8 cellular contexts compared by ENCODE assay signal in genomic region chr12:106138646-106139421, GRCh38. TPM values are rescaled to one million over a fixed set of nuclear protein-coding genes. Genes with fewer than 3 reads are reported as not detected.
DNase-seq lines count a peak whose midpoint lies in the region; TF ChIP-seq lines count a peak whose summit lies in the region.

NUAK1 (minus strand) TSS chr12:106138954; CDS start chr12:106138653, 301 bp downstream.

- peak within 1 kb of the TSS; percentile 62 to 90 (median 77) for H3K27ac ChIP-seq in Peyer's patch

- H3K4me1 ChIP-seq in BE2C (no peaks in the 10 kb centered on the region), Peyer's patch (peaks cover 0 to 17% (median 6%) of the 10 kb centered on the region in 4 donors), skeletal muscle satellite cell (ENCODE audit: control insufficient read depth, insufficient read depth, low read length) (peaks cover 45% of the 10 kb centered on the region)

- H3K9me3 ChIP-seq in BE2C (no peaks in the 10 kb centered on the region), Peyer's patch (no peaks in the 10 kb centered on the region), skeletal muscle satellite cell (replicated peaks; ENCODE audit: low read length) (no peaks in the 10 kb centered on the region)

- H3K4me2 ChIP-seq in skeletal muscle satellite cell (ENCODE audit: low read length), result peak within 1 kb of the TSS; percentile 94

- DNase-seq in BE2C, result peak; percentile 56
- DNase-seq in H4 (ENCODE audit: low spot score), result peak; percentile 59
- peak in 2 of 3 donors; percentile 58 to 60 for DNase-seq in Peyer's patch
- DNase-seq in choroid plexus epithelial cell (ENCODE audit: low read depth), result peak; percentile 55
- peak; percentile 95 for DNase-seq in islet precursor cell
- no peak for DNase-seq in central memory CD4-positive, alpha-beta T cell
- no peak for DNase-seq in activated CD4-positive, CD25-positive, alpha-beta regulatory T cell treated with anti-CD3 and anti-CD28 coated beads, Interleukin-2, amount 50 U/mL, for 72 hours

- H3K36me3 ChIP-seq in BE2C (no peaks in the 10 kb centered on the region), Peyer's patch (no peaks in the 10 kb centered on the region), skeletal muscle satellite cell (ENCODE audit: insufficient read depth, low read length) (no peaks in the 10 kb centered on the region)

- H3K4me3 ChIP-seq in BE2C (ENCODE audit: low read depth, low read length) (peak within 1 kb of the TSS; percentile 37), Peyer's patch (peak within 1 kb of the TSS; percentile 48 to 83 (median 61)), choroid plexus epithelial cell (ENCODE audit: low read depth, low read length) (peak within 1 kb of the TSS; percentile 78), skeletal muscle satellite cell (ENCODE audit: low read length) (peak within 1 kb of the TSS; percentile 85)

- peaks cover 42% of the 10 kb centered on the region for H3K27me3 ChIP-seq in BE2C
- H3K27me3 ChIP-seq in Peyer's patch, result peaks cover 0 to 18% of the 10 kb centered on the region in 2 donors
- no peaks in the 10 kb centered on the region for H3K27me3 ChIP-seq in skeletal muscle satellite cell (ENCODE audit: control insufficient read depth, insufficient read depth, low read length)

- no peak for TF ChIP-seq POLR2A in Peyer's patch (IDR thresholded peaks at IDR 0.05)

- peak within 1 kb of the TSS; percentile 94 for H3K9ac ChIP-seq in skeletal muscle satellite cell (ENCODE audit: low read depth, low read length)

- TF ChIP-seq CTCF in BE2C (IDR thresholded peaks at IDR 0.05; ENCODE audit: low read depth, low read length) (no peak), Peyer's patch (IDR thresholded peaks at IDR 0.05) (no peak), choroid plexus epithelial cell (conservative IDR thresholded peaks at IDR 0.05; ENCODE audit: low read depth, low read length) (no peak)

RNA-seq across cellular contexts. Expression of gene NUAK1, which starts in this region (rescaled TPM):
- polyA plus RNA-seq in BE2C (2012; ENCODE audit: insufficient read depth, insufficient read length, low read depth), result 0.94 TPM
- total RNA-seq in H4 (2014; rRNA removed; shearing (Covaris generic)), result 7.6 and 9.4 TPM in 2 replicates
- total RNA-seq in Peyer's patch, result 1 to 10 TPM; 2.1 to 7.7 (median 4.6) TPM
- 1.3 and 6.1 TPM in 2 replicates for total RNA-seq in skeletal muscle satellite cell (2012; rRNA removed)

Comparison
In these comparisons a context has a peak if more than half of its experiments do, and no peak if none do; other contexts are left out.
1. DNase-seq: peak in BE2C (single experiment), H4 (single experiment), Peyer's patch (2 of 3), choroid plexus epithelial cell (single experiment) and islet precursor cell (single experiment); none in central memory CD4-positive, alpha-beta T cell (single experiment) and activated CD4-positive, CD25-positive, alpha-beta regulatory T cell treated with anti-CD3 and anti-CD28 coated beads, Interleukin-2, amount 50 U/mL, for 72 hours (single experiment).
2. Peak in every context shown above with its lines, with median percentiles within 50 percentile points of each other: H3K4me3 ChIP-seq.